In the genomic region with DNA sequence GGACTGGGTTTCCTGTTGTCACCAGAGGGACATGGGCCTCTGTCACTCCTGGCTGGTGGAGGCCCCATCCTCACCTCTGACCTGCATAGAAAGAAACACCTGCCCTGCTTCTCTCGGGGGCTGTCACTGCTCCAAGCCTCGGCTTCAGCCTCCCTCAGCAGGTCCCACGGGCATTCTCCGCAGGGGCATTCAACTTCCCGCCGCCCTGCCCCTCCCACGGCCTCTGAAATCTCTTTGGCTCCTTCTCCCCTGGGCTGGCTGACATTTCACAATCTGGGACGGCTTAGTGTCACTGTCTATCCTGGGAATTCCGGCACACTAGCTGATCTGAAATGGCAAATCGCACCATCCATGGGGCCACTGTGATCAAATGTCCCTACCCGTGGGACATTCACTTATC, we compare ENCODE assay signal across 26 cellular contexts.
A peak's percentile ranks its signal among the peaks of the same experiment; 100 is the strongest.
DNase-seq lines count a peak whose midpoint lies in the region; ATAC-seq, FAIRE-seq and TF ChIP-seq lines count a peak whose summit lies in the region.
"Had no signal": no experiment of that assay in that cellular context is flagged by ENCODE, and none has a peak within 500 bp of the region (broad histone marks: within the 10 kb centered on the region; RNA-seq: fewer than 3 reads in every experiment).

No MANE protein-coding gene starts in this region.

- H3K27me3 Mint-ChIP-seq in Caco-2 (ENCODE audit: insufficient read depth, unreplicated experiment), result no peaks in the 10 kb centered on the region

- FAIRE-seq in H1 (lab: Jason Lieb, UNC), result no peak
- FAIRE-seq: A204.1, GM12878, K562, RCC 7860 had no signal

- no peak overlapping the region for H3K4ac ChIP-seq in H1 (replicated peaks; ENCODE audit: insufficient read length, low read depth, low read length)

- H2AK5ac ChIP-seq in H1 (ENCODE audit: low read depth, low read length), result no peak overlapping the region

- H2BK12ac ChIP-seq in H1 (ENCODE audit: low read depth, low read length), result no peak overlapping the region

- H2BK15ac ChIP-seq in H1 (ENCODE audit: low read length), result no peak overlapping the region

- H3K23ac ChIP-seq in H1 (ENCODE audit: insufficient read length), result peak overlapping the region; percentile 20

- H3K4me1 Mint-ChIP-seq in Caco-2 (ENCODE audit: low read depth, unreplicated experiment), result peaks cover 21% of the 10 kb centered on the region
- H3K4me1 Mint-ChIP-seq: T-helper 17 cell had no signal

- peaks cover 5 to 11% of the 10 kb centered on the region in 2 experiments for H4K20me1 ChIP-seq in H1 (replicated peaks in 1 of 2; ENCODE audit: control insufficient read depth in 1 of 2, insufficient read depth in 2 of 2, low read length in 2 of 2)

- no peak overlapping the region for H2BK5ac ChIP-seq in H1 (ENCODE audit: low read depth, low read length)

- H3K79me1 ChIP-seq in H1 (ENCODE audit: low read depth, low read length), result peaks cover 20% of the 10 kb centered on the region

- 80% methylated on average over 11 of the region's 11 CpGs; no CpG with 5 or more reads in 1 of the 2 experiments for WGBS in H1 (ENCODE audit: extremely low coverage in 1 of 2, insufficient coverage in 1 of 2, insufficient read length in 1 of 2, insufficient replicate concordance in 2 of 2, low coverage in 1 of 2, low lambda C conversion rate in 2 of 2, missing lambda C conversion rate in 1 of 2), 2 experiments
- 21% methylated on average over 4 of the region's 11 CpGs for WGBS in right lobe of liver (ENCODE audit: insufficient coverage, low coverage, low lambda C conversion rate, missing lambda C conversion rate)

- no peak overlapping the region for H3K18ac ChIP-seq in H1 (ENCODE audit: extremely low read depth, low read length)

- H3K79me2 ChIP-seq in H1 (ENCODE audit: control insufficient read depth in 1 of 2, insufficient read depth in 2 of 2, low read length in 2 of 2), result peaks cover 0 to 49% of the 10 kb centered on the region in 2 experiments; a peak in 2 of 4 replicates

- peak; percentile 96 to 98 (median 98) for ATAC-seq in right lobe of liver
- ATAC-seq: GM12878, K562, SK-N-SH treated with all-trans-retinoic acid at 6 μM for 48 hours, T-helper 17 cell had no signal

- H3K14ac ChIP-seq in H1 (ENCODE audit: insufficient read length), result no peak overlapping the region

- H3K36me3 Mint-ChIP-seq in Caco-2 (ENCODE audit: insufficient read depth, unreplicated experiment), result peaks cover 36% of the 10 kb centered on the region
- H3K36me3 Mint-ChIP-seq: CD4-positive, alpha-beta memory T cell had no signal

- no peak overlapping the region for H4K8ac ChIP-seq in H1 (ENCODE audit: extremely low read depth, insufficient read depth, low read length)

- no peak overlapping the region for H2BK120ac ChIP-seq in H1 (replicated peaks; ENCODE audit: low read depth, low read length)

- no peak overlapping the region for H3K4me3 Mint-ChIP-seq in Caco-2 (ENCODE audit: unreplicated experiment)
- H3K4me3 Mint-ChIP-seq: CD4-positive, alpha-beta memory T cell; T-helper 17 cell had no signal

- no TSS peak for BruUV-seq in Caco-2 (replicated peaks; lab: Mats Ljungman, UMichigan)

- no peaks in the 10 kb centered on the region for H3K9me3 Mint-ChIP-seq in Caco-2 (ENCODE audit: unreplicated experiment)

- H3K4me2 ChIP-seq in H1 (ENCODE audit: insufficient read depth in 1 of 2, low read depth in 2 of 2, low read length in 2 of 2), result no peak overlapping the region

- H3K9me3 ChIP-seq in Caco-2 (no peaks in the 10 kb centered on the region), H1 (ENCODE audit: insufficient read depth in 2 of 2, low read depth in 1 of 2, low read length in 1 of 2) (no peaks in the 10 kb centered on the region), right lobe of liver (no peaks in the 10 kb centered on the region)
- H3K9me3 ChIP-seq: SJCRH30 had no signal

- CTCF ChIA-PET in Caco-2 (lab: Charles Lee), result no interaction called here
- CTCF ChIA-PET in H1 (lab: Charles Lee; ENCODE audit: partially characterized antibody), result interaction anchor here (0.6 to 2.1 kb wide), 5 partner anchors 14 to 88 kb away, joined by 3 to 5 read pairs (median 3); no protein-coding TSS in a partner anchor

- DNase-seq in NCI-H2171 treated with DMSO at 0.1 percent for 48 hours (lab: John Stamatoyannopoulos, UW), result peak; percentile 4
- no peak for DNase-seq in NCI-H2171 (lab: John Stamatoyannopoulos, UW)
- DNase-seq in Caco-2, result peak; percentile 31 to 69
- DNase-seq in H1 (ENCODE audit: low read depth in 1 of 2, low spot score in 2 of 2), result no peak
- peak; percentile 79 to 82 (median 81) for DNase-seq in right lobe of liver
- DNase-seq in NCI-H128 (lab: John Stamatoyannopoulos, UW; ENCODE audit: unreplicated experiment), result no peak
- no peak for DNase-seq in stimulated activated CD4-positive, alpha-beta T cell treated with anti-CD3 and anti-CD28 coated beads, Interleukin-4, amount 100 ng/mL, for 1 hour
- DNase-seq in Kasumi-1 (lab: John Stamatoyannopoulos, UW), result no peak
- DNase-seq: C1 segment of cervical spinal cord; CD4-positive, alpha-beta memory T cell; COR-L47; EL; GDM1; NCI-H1105 treated with DMSO at 0.1 percent for 48 hours; NCI-H187 treated with DMSO at 0.1 percent for 48 hours; NCI-H2107; NCI-H226; NCI-H510A; NCI-H69; SJCRH30; T-helper 17 cell had no signal

- TF ChIP-seq POLR2A in H1 (IDR thresholded peaks at IDR 0.05; ENCODE audit: control extremely low read depth in 1 of 2, low read depth in 2 of 2, low read length in 2 of 2) (no peak), right lobe of liver (IDR thresholded peaks at IDR 0.05) (no peak)

- TF ChIP-seq CTCF in Caco-2 (IDR thresholded peaks at IDR 0.05; ENCODE audit: insufficient read depth in 1 of 2, low read depth in 1 of 2, low read length in 1 of 2, severe bottlenecking in 1 of 2, unreplicated experiment in 1 of 2), result no peak
- TF ChIP-seq CTCF in H1 (IDR thresholded peaks at IDR 0.05; ENCODE audit: control extremely low read depth in 1 of 3, insufficient read depth in 1 of 3, low read depth in 1 of 3, low read length in 3 of 3), result no peak
- TF ChIP-seq CTCF in right lobe of liver (IDR thresholded peaks at IDR 0.05), result no peak

- peaks cover 2% of the 10 kb centered on the region; the same call in 1 of the 2 replicates for H3K23me2 ChIP-seq in H1 (ENCODE audit: low read depth, low read length)

- H3K4me1 ChIP-seq in Caco-2 (peaks cover 18% of the 10 kb centered on the region), H1 (replicated peaks in 1 of 4; ENCODE audit: control insufficient read depth in 3 of 4, insufficient read depth in 4 of 4, low read length in 3 of 4) (peaks cover 2 to 24% (median 17%) of the 10 kb centered on the region in 4 experiments), right lobe of liver (peaks cover 0 to 18% (median 7%) of the 10 kb centered on the region in 4 donors)
- H3K4me1 ChIP-seq: SJCRH30 had no signal

- H4K91ac ChIP-seq in H1 (replicated peaks; ENCODE audit: insufficient read length, low read length), result no peak overlapping the region

- H3K27ac ChIP-seq in H1 (ENCODE audit: low read depth, low read length) (no peak overlapping the region), right lobe of liver (no peak overlapping the region)
- H3K27ac ChIP-seq: SJCRH30 had no signal

- no peak overlapping the region for H2BK20ac ChIP-seq in H1 (ENCODE audit: low read length)

- H3K56ac ChIP-seq in H1 (replicated peaks; ENCODE audit: insufficient read length, low read depth, low read length), result no peak overlapping the region

- no peaks in the 10 kb centered on the region for H3K27me3 ChIP-seq in Caco-2 (replicated peaks; ENCODE audit: control insufficient read depth, insufficient read depth, low read length)
- H3K27me3 ChIP-seq in H1 (replicated peaks in 1 of 4; ENCODE audit: control insufficient read depth in 3 of 4, extremely low read depth in 1 of 4, insufficient read depth in 3 of 4, low read length in 3 of 4), result no peaks in the 10 kb centered on the region
- H3K27me3 ChIP-seq in right lobe of liver, result no peaks in the 10 kb centered on the region
- H3K27me3 ChIP-seq: SJCRH30 had no signal

- peak overlapping the region; percentile 55 for H3K27ac Mint-ChIP-seq in Caco-2 (ENCODE audit: unreplicated experiment)
- H3K27ac Mint-ChIP-seq: CD4-positive, alpha-beta memory T cell; T-helper 17 cell had no signal

- TF ChIP-seq EP300 in H1 (IDR thresholded peaks at IDR 0.05; ENCODE audit: borderline replicate concordance in 1 of 2, low read depth in 2 of 2, low read length in 2 of 2), result no peak

- POLR2A ChIA-PET in Caco-2 (lab: Charles Lee), result no interaction called here
- POLR2A ChIA-PET in H1 (lab: Charles Lee; ENCODE audit: partially characterized antibody), result interaction anchor here (0.7 to 1.1 kb wide), 3 partner anchors 13 to 59 kb away, joined by 3 read pairs; no protein-coding TSS in a partner anchor

- H3K4me3 ChIP-seq in Caco-2 (ENCODE audit: low read depth, low read length), result no peak overlapping the region
- H3K4me3 ChIP-seq in H1 (ENCODE audit: extremely low read depth in 1 of 4, insufficient read depth in 2 of 4, low read depth in 3 of 4, low read length in 4 of 4), result no peak overlapping the region
- H3K4me3 ChIP-seq in right lobe of liver, result no peak overlapping the region
- H3K4me3 ChIP-seq: GM12878, K562, SJCRH30 had no signal

- H3K36me3 ChIP-seq in Caco-2 (ENCODE audit: control insufficient read depth, insufficient read depth, low read length) (peaks cover 4% of the 10 kb centered on the region; the same call in 1 of the 2 replicates), H1 (ENCODE audit: control insufficient read depth in 2 of 4, insufficient read depth in 4 of 4, low read length in 3 of 4) (no peaks in the 10 kb centered on the region; a peak in 1 of 8 replicates), right lobe of liver (no peaks in the 10 kb centered on the region)
- H3K36me3 ChIP-seq: SJCRH30 had no signal

- no peak overlapping the region for H4K5ac ChIP-seq in H1 (ENCODE audit: insufficient read length, low read depth, low read length)

- no peak overlapping the region for H2AFZ ChIP-seq in H1 (ENCODE audit: low read length)

- H3K9ac ChIP-seq in H1 (replicated peaks in 1 of 4; ENCODE audit: extremely low read depth in 1 of 4, low read depth in 3 of 4, low read length in 3 of 4), result no peak overlapping the region

- intact Hi-C loops in Caco-2 (cut with micrococcal nuclease; ENCODE audit: unreplicated experiment) (loop anchor here (1.0 to 10.0 kb wide), 2 partner anchors 33 to 191 kb away; no protein-coding TSS in a partner anchor), right lobe of liver (cut with DNase I) (no loop called here)

- TF ChIP-seq RAD21 in H1 (IDR thresholded peaks at IDR 0.05 in 1 of 2, conservative IDR thresholded peaks at IDR 0.05 in 1 of 2; ENCODE audit: low read depth in 2 of 2, low read length in 2 of 2), result no peak

TF ChIP-seq in H1, 55 proteins besides CTCF, POLR2A, EP300 and RAD21:
- TF ChIP-seq RXRA (IDR thresholded peaks at IDR 0.05; ENCODE audit: insufficient read depth, low read depth, low read length), result no peak
- no peak for TF ChIP-seq SAP30 (IDR thresholded peaks at IDR 0.05; ENCODE audit: insufficient read depth, insufficient replicate concordance, low read length)
- TF ChIP-seq MAX (IDR thresholded peaks at IDR 0.05), result no peak
- no peak for TF ChIP-seq GABPA (IDR thresholded peaks at IDR 0.05; ENCODE audit: borderline replicate concordance, insufficient read depth, low read length)

Comparison
In these comparisons a context has a peak if more than half of its experiments do, and no peak if none do; other contexts are left out.
1. DNase-seq: peak in NCI-H2171 treated with DMSO at 0.1 percent for 48 hours (single experiment), Caco-2 (2 of 2) and right lobe of liver (3 of 3); none in NCI-H2171 (single experiment), H1 (0 of 2), NCI-H128 (single experiment), stimulated activated CD4-positive, alpha-beta T cell treated with anti-CD3 and anti-CD28 coated beads, Interleukin-4, amount 100 ng/mL, for 1 hour (single experiment) and Kasumi-1 (0 of 2).